16 cellular contexts compared by ENCODE assay signal in the genomic region with DNA sequence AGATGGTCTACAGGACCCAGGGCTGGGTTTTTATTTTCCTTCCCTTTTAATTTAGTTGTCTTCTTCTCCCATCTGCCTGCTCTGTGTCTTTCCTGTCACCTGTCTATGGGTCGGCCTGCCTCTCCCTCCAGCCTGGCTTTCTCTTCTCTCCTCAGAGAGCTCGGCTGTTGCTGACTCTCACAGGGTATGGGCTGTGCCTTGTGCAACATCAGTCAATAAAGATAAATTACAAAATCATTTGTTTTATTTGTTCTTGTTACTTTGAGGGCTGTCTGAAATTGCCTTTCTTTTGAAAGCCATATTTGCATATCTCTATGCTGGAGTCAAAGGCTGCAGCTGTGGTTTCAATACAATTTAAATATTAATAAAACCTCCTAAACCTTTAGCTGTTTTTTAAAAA. TPM values are rescaled to one million over a fixed set of nuclear protein-coding genes. Genes with fewer than 3 reads are reported as not detected.
A peak's percentile ranks its signal among the peaks of the same experiment; 100 is the strongest.
DNase-seq lines count a peak whose midpoint lies in the region; ATAC-seq and TF ChIP-seq lines count a peak whose summit lies in the region.
"Had no signal": no experiment of that assay in that cellular context is flagged by ENCODE, and none has a peak within 500 bp of the region (broad histone marks: within the 10 kb centered on the region; RNA-seq: fewer than 3 reads in every experiment).

No MANE protein-coding gene starts in this region.

- H3K9me3 Mint-ChIP-seq in neural progenitor cell, result no peaks in the 10 kb centered on the region
- H3K9me3 Mint-ChIP-seq: CD8-positive, alpha-beta memory T cell had no signal

- H3K27me3 ChIP-seq in HUES48 (ENCODE audit: control insufficient read depth, insufficient read depth, low read length) (no peaks in the 10 kb centered on the region), iPS-20b (ENCODE audit: insufficient read depth, low read length) (no peaks in the 10 kb centered on the region), neural progenitor cell (no peaks in the 10 kb centered on the region), prostate gland (replicated peaks; ENCODE audit: insufficient read depth) (no peaks in the 10 kb centered on the region)
- H3K27me3 ChIP-seq: BLaER1, Peyer's patch had no signal

- no peak overlapping the region for H2AFZ ChIP-seq in neural progenitor cell (replicated peaks)

- no peaks in the 10 kb centered on the region for H3K9me3 ChIP-seq in HUES48 (ENCODE audit: control insufficient read depth, insufficient read depth, low read length)
- no peaks in the 10 kb centered on the region for H3K9me3 ChIP-seq in iPS-20b (ENCODE audit: insufficient read depth, low read depth, low read length)
- H3K9me3 ChIP-seq in neural progenitor cell (ENCODE audit: low read depth), result no peaks in the 10 kb centered on the region
- H3K9me3 ChIP-seq in prostate gland, result no peaks in the 10 kb centered on the region
- H3K9me3 ChIP-seq: BLaER1, Peyer's patch had no signal

- H3K4me1 ChIP-seq in HUES48 (ENCODE audit: control insufficient read depth, insufficient read depth, low read length), result peaks cover 51% of the 10 kb centered on the region
- peaks cover 39% of the 10 kb centered on the region for H3K4me1 ChIP-seq in iPS-20b (ENCODE audit: insufficient read depth, low read length)
- peaks cover 49% of the 10 kb centered on the region for H3K4me1 ChIP-seq in neural progenitor cell
- no peaks in the 10 kb centered on the region for H3K4me1 ChIP-seq in prostate gland (replicated peaks)
- H3K4me1 ChIP-seq: BLaER1, Peyer's patch had no signal

- intact Hi-C loops in prostate gland (cut with DNase I), result no loop called here

- H3K4me1 Mint-ChIP-seq in neural progenitor cell, result peaks cover 43% of the 10 kb centered on the region
- H3K4me1 Mint-ChIP-seq: CD8-positive, alpha-beta memory T cell had no signal

- H3K27me3 Mint-ChIP-seq in neural progenitor cell (ENCODE audit: insufficient read depth, low read depth), result peaks cover 5% of the 10 kb centered on the region
- H3K27me3 Mint-ChIP-seq: CD8-positive, alpha-beta memory T cell had no signal

- H3K36me3 Mint-ChIP-seq in neural progenitor cell, result peaks cover 5% of the 10 kb centered on the region
- H3K36me3 Mint-ChIP-seq: CD8-positive, alpha-beta memory T cell had no signal

- peak overlapping the region; percentile 65 for H3K27ac Mint-ChIP-seq in neural progenitor cell

- no peak for TF ChIP-seq CTCF in neural progenitor cell (IDR thresholded peaks at IDR 0.05)
- TF ChIP-seq CTCF in prostate gland (IDR thresholded peaks at IDR 0.05), result no peak

- no peak for ATAC-seq in SK-N-SH treated with all-trans-retinoic acid at 6 μM for 48 hours

- H3K4me3 Mint-ChIP-seq in neural progenitor cell, result no peak overlapping the region
- H3K4me3 Mint-ChIP-seq: CD8-positive, alpha-beta memory T cell had no signal

- H3F3A ChIP-seq in neural progenitor cell (ENCODE audit: low read depth), result peaks cover 77% of the 10 kb centered on the region

- WGBS in prostate gland, result 76% methylated on average over 2 of the region's 2 CpGs

- H3K4me3 ChIP-seq in HUES48 (ENCODE audit: low read depth, low read length) (no peak overlapping the region), iPS-20b (ENCODE audit: low read length) (no peak overlapping the region), neural progenitor cell (no peak overlapping the region), prostate gland (no peak overlapping the region)
- H3K4me3 ChIP-seq: BLaER1, Peyer's patch had no signal

- H3K79me2 ChIP-seq in neural progenitor cell (ENCODE audit: low read depth), result no peaks in the 10 kb centered on the region

- no peak overlapping the region for H3K9ac ChIP-seq in HUES48 (ENCODE audit: low read depth, low read length)
- no peak overlapping the region; the same call in none of the 2 replicates for H3K9ac ChIP-seq in iPS-20b (ENCODE audit: low read depth, low read length)
- no peak overlapping the region for H3K9ac ChIP-seq in neural progenitor cell
- H3K9ac ChIP-seq: BLaER1 had no signal

- H3K36me3 ChIP-seq in HUES48 (ENCODE audit: control insufficient read depth, insufficient read depth, low read length), result peaks cover 19% of the 10 kb centered on the region; the same call in 1 of the 2 replicates
- H3K36me3 ChIP-seq in iPS-20b (ENCODE audit: insufficient read depth, low read depth, low read length), result peaks cover 6% of the 10 kb centered on the region; the same call in 1 of the 2 replicates
- H3K36me3 ChIP-seq in neural progenitor cell, result no peaks in the 10 kb centered on the region
- no peaks in the 10 kb centered on the region for H3K36me3 ChIP-seq in prostate gland
- H3K36me3 ChIP-seq: Peyer's patch had no signal

- no peaks in the 10 kb centered on the region for H4K20me1 ChIP-seq in neural progenitor cell (ENCODE audit: low read depth)
- H4K20me1 ChIP-seq: BLaER1 had no signal

- H3K27ac ChIP-seq in HUES48 (ENCODE audit: low read depth, low read length) (peak overlapping the region; percentile 79), iPS-20b (ENCODE audit: low read length) (peak overlapping the region; percentile 15), neural progenitor cell (peak overlapping the region; percentile 64), prostate gland (no peak overlapping the region)
- H3K27ac ChIP-seq: BLaER1, Peyer's patch had no signal

- H3K4me2 ChIP-seq in neural progenitor cell, result peak overlapping the region; percentile 15
- H3K4me2 ChIP-seq: BLaER1 had no signal

- DNase-seq in NCI-H774 (lab: John Stamatoyannopoulos, UW) (peak; percentile 14), neural progenitor cell (ENCODE audit: low spot score) (no peak), prostate gland (ENCODE audit: low spot score) (no peak), Kasumi-1 (lab: John Stamatoyannopoulos, UW) (no peak)
- DNase-seq: CD8-positive, alpha-beta memory T cell; EL; HCEC 1CT; NCI-H146; NCI-H2081 treated with DMSO at 0.1 percent for 48 hours; NCI-H748 treated with DMSO at 0.1 percent for 48 hours; Peyer's patch; SHP77 had no signal

- TF ChIP-seq POLR2A in prostate gland (IDR thresholded peaks at IDR 0.05), result no peak

TF ChIP-seq in SK-N-SH treated with all-trans-retinoic acid at 6 μM for 48 hours, 23 proteins besides CTCF, POLR2A, EP300 and RAD21 (continues in another document):
- TF ChIP-seq CSDC2 (CRISPR knock-in tag; IDR thresholded peaks at IDR 0.05), result no peak
- TF ChIP-seq, protein P1, sequence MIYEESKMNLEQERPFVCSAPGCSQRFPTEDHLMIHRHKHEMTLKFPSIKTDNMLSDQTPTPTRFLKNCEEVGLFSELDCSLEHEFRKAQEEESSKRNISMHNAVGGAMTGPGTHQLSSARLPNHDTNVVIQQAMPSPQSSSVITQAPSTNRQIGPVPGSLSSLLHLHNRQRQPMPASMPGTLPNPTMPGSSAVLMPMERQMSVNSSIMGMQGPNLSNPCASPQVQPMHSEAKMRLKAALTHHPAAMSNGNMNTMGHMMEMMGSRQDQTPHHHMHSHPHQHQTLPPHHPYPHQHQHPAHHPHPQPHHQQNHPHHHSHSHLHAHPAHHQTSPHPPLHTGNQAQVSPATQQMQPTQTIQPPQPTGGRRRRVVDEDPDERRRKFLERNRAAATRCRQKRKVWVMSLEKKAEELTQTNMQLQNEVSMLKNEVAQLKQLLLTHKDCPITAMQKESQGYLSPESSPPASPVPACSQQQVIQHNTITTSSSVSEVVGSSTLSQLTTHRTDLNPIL (CRISPR knock-in tag; IDR thresholded peaks at IDR 0.05; ENCODE audit: low read depth), result no peak
- no peak for TF ChIP-seq TSHZ2 (CRISPR knock-in tag; IDR thresholded peaks at IDR 0.05)
- TF ChIP-seq ARNTL (CRISPR knock-in tag; IDR thresholded peaks at IDR 0.05; ENCODE audit: borderline replicate concordance, low read depth), result no peak
- no peak for TF ChIP-seq ZC3H10 (CRISPR knock-in tag; IDR thresholded peaks at IDR 0.05)
- TF ChIP-seq, protein P2, sequence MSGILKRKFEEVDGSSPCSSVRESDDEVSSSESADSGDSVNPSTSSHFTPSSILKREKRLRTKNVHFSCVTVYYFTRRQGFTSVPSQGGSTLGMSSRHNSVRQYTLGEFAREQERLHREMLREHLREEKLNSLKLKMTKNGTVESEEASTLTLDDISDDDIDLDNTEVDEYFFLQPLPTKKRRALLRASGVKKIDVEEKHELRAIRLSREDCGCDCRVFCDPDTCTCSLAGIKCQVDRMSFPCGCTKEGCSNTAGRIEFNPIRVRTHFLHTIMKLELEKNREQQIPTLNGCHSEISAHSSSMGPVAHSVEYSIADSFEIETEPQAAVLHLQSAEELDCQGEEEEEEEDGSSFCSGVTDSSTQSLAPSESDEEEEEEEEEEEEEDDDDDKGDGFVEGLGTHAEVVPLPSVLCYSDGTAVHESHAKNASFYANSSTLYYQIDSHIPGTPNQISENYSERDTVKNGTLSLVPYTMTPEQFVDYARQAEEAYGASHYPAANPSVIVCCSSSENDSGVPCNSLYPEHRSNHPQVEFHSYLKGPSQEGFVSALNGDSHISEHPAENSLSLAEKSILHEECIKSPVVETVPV (CRISPR knock-in tag; IDR thresholded peaks at IDR 0.05), result no peak
- TF ChIP-seq ZFP30 (CRISPR knock-in tag; IDR thresholded peaks at IDR 0.05), result no peak

RNA-seq across cellular contexts. Expression of gene RND2, which starts 15.6 kb away (rescaled TPM):
- total RNA-seq in neural progenitor cell (ENCODE audit: low replicate concordance) (35.0 and 46.0 TPM in 2 replicates), prostate gland (1 to 10 TPM; 1.6 to 4.3 TPM)

RNA-seq across cellular contexts. Expression of gene VAT1, which starts 18.5 kb away (rescaled TPM):
- total RNA-seq in neural progenitor cell (ENCODE audit: low replicate concordance), result 94.7 and 185 TPM in 2 replicates
- total RNA-seq in prostate gland, result 100 to 1,000 TPM in 1 of 2 donors, 10 to 100 TPM in 1; 89.1 to 255 TPM

RNA-seq across cellular contexts. Expression of gene IFI35, which starts 34.1 kb away (rescaled TPM):
- total RNA-seq in neural progenitor cell (ENCODE audit: low replicate concordance) (0.96 TPM in 1 of 2 replicates, not detected in the other), prostate gland (10 to 100 TPM; 35.6 to 40.1 TPM)

RNA-seq across cellular contexts. Expression of gene RPL27, which starts 42.4 kb away (rescaled TPM):
- total RNA-seq in neural progenitor cell (ENCODE audit: low replicate concordance), result 1,535 and 1,934 TPM in 2 replicates
- 1,000 to 10,000 TPM in 1 of 2 donors, 100 to 1,000 TPM in 1; 571 to 1,082 TPM for total RNA-seq in prostate gland

Comparison
In these comparisons a context has a peak if more than half of its experiments do, and no peak if none do; other contexts are left out.
1. H3K27ac ChIP-seq: peak in HUES48 (single experiment), iPS-20b (single experiment) and neural progenitor cell (single experiment); none in prostate gland (0 of 2).
2. RNA of gene IFI35, which starts 34.1 kb away (total RNA-seq): 35.6 to 40.1 TPM in prostate gland; 0.96 TPM in neural progenitor cell; every median in the first group is over 10 times any median in the second.